1 cellular context compared by ENCODE assay signal in the genomic region with DNA sequence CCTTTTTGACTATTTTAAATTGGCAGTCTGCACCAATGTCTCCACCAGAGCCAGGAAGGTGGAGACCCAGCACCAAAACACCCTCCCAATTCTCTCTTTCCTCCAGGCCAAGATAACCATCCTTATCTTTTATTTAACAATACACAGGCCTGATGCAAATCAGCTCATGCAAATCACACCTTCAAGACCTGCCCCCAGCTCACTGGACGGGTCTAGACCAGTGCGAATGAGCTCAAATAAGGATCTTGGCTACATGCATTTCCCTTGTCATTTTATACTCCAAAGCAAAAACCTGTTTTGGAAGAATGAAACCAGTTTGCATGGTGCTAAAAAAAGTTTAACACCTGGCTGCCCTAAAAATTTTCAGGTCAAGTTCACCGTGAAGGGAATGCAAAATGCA.
TF ChIP-seq lines count a peak whose summit lies in the region.

No MANE protein-coding gene starts in this region.

TF ChIP-seq in GM12878, 131 proteins besides CTCF, POLR2A, EP300 and RAD21 (continued from another document):
- TF ChIP-seq, protein P1, sequence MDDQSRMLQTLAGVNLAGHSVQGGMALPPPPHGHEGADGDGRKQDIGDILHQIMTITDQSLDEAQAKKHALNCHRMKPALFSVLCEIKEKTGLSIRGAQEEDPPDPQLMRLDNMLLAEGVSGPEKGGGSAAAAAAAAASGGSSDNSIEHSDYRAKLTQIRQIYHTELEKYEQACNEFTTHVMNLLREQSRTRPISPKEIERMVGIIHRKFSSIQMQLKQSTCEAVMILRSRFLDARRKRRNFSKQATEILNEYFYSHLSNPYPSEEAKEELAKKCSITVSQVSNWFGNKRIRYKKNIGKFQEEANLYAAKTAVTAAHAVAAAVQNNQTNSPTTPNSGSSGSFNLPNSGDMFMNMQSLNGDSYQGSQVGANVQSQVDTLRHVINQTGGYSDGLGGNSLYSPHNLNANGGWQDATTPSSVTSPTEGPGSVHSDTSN (IDR thresholded peaks at IDR 0.05; ENCODE audit: insufficient replicate concordance, low read depth, low read length): no peak
- TF ChIP-seq EZH2 (IDR thresholded peaks at IDR 0.05; ENCODE audit: borderline replicate concordance, control insufficient read depth, low read depth, low read length) (no peak), HDGF (IDR thresholded peaks at IDR 0.05) (no peak), RELB (IDR thresholded peaks at IDR 0.05; ENCODE audit: low read depth) (no peak)
- TF ChIP-seq, protein P2, sequence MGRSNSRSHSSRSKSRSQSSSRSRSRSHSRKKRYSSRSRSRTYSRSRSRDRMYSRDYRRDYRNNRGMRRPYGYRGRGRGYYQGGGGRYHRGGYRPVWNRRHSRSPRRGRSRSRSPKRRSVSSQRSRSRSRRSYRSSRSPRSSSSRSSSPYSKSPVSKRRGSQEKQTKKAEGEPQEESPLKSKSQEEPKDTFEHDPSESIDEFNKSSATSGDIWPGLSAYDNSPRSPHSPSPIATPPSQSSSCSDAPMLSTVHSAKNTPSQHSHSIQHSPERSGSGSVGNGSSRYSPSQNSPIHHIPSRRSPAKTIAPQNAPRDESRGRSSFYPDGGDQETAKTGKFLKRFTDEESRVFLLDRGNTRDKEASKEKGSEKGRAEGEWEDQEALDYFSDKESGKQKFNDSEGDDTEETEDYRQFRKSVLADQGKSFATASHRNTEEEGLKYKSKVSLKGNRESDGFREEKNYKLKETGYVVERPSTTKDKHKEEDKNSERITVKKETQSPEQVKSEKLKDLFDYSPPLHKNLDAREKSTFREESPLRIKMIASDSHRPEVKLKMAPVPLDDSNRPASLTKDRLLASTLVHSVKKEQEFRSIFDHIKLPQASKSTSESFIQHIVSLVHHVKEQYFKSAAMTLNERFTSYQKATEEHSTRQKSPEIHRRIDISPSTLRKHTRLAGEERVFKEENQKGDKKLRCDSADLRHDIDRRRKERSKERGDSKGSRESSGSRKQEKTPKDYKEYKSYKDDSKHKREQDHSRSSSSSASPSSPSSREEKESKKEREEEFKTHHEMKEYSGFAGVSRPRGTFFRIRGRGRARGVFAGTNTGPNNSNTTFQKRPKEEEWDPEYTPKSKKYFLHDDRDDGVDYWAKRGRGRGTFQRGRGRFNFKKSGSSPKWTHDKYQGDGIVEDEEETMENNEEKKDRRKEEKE (IDR thresholded peaks at IDR 0.05): no peak
